ENCODE assay signal across 12 cellular contexts in the genomic region with DNA sequence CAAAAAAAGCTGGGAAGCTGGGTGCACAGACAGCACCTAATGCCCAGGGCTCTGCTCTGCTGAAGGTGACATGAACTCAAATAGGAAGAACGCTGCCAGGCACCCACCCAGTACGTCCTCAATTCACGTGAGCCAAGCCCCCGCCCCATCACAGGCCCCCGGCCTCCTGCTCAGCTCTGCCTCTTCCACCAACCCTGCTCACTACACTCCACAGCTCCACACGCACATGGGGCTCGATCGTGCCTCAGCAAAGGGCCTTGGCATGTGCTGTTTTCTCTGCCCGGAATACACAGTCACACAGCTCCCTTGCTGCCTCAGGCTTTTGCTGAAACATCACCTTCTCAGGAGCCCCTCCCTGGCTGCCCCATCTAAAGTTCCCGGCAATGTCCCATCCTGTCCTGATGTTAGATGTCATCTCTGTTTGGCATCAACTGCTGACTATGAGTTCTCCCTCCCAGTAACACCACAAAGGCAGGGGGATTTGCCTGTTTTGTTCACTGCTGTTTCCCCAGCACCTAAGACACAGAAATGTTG. TPM values are rescaled to one million over a fixed set of nuclear protein-coding genes. Genes with fewer than 3 reads are reported as not detected.
DNase-seq lines count a peak whose midpoint lies in the region; ATAC-seq and TF ChIP-seq lines count a peak whose summit lies in the region.
"Had no signal": no experiment of that assay in that cellular context is flagged by ENCODE, and none has a peak within 500 bp of the region (broad histone marks: within the 10 kb centered on the region; RNA-seq: fewer than 3 reads in every experiment).

No MANE protein-coding gene starts in this region.

- peaks cover 33% of the 10 kb centered on the region for H3K79me2 ChIP-seq in SU-DHL-6 (ENCODE audit: insufficient read depth, low read length)

- H4K20me1 ChIP-seq in SU-DHL-6 (ENCODE audit: low read depth, low read length): no peaks in the 10 kb centered on the region

- H3K4me3 ChIP-seq in heart right ventricle (no peak overlapping the region), SU-DHL-6 (ENCODE audit: insufficient read depth, low read length, poor library complexity, severe bottlenecking) (peak overlapping the region; percentile 56)

- WGBS in heart right ventricle, 2 donors: 83 to 87% methylated on average over 10 of the region's 10 CpGs

- no peaks in the 10 kb centered on the region for H3K36me3 Mint-ChIP-seq in glutamatergic neuron (ENCODE audit: unreplicated experiment)

- intact Hi-C loops in Right ventricle myocardium superior (cut with DNase I) (no loop called here), heart right ventricle (cut with DNase I) (loop anchor here in 2 of 10 donors (5.0 to 10.0 kb wide), 4 partner anchors 71 to 244 kb away; a partner anchor contains a TSS)

- peak overlapping the region; percentile 82 for H3K27ac Mint-ChIP-seq in glutamatergic neuron (ENCODE audit: unreplicated experiment)
- H3K27ac Mint-ChIP-seq in stimulated activated naive CD8-positive, alpha-beta T cell treated with anti-CD3 and anti-CD28 coated beads, Interleukin-15, amount 100 ng/mL, for 72 hours: peak overlapping the region; percentile 71 to 92

- H3K27me3 ChIP-seq in heart right ventricle (no peaks in the 10 kb centered on the region), SU-DHL-6 (ENCODE audit: low read length) (no peaks in the 10 kb centered on the region)
- H3K27me3 ChIP-seq: gastrocnemius medialis had no signal

- peaks cover 5 to 28% (median 20%) of the 10 kb centered on the region in 9 donors for H3K4me1 ChIP-seq in heart right ventricle

- no peak for ATAC-seq in Right ventricle myocardium superior (ENCODE audit: poor library complexity)
- ATAC-seq in heart right ventricle: no peak
- no peak for ATAC-seq in stimulated activated naive CD8-positive, alpha-beta T cell treated with anti-CD3 and anti-CD28 coated beads, Interleukin-15, amount 100 ng/mL, for 72 hours
- ATAC-seq in HG03108 (IDR thresholded peaks at IDR 0.05; ENCODE audit: unreplicated experiment): no peak
- no peak for ATAC-seq in HG02938 (IDR thresholded peaks at IDR 0.05; ENCODE audit: unreplicated experiment)
- ATAC-seq: gastrocnemius medialis had no signal

- peak overlapping the region; percentile 95 for H3K4me2 ChIP-seq in SU-DHL-6 (ENCODE audit: low read depth, low read length, poor library complexity, severe bottlenecking)

- peaks cover 0 to 46% (median 19%) of the 10 kb centered on the region in 9 donors for H3K36me3 ChIP-seq in heart right ventricle
- 0 out of 2 replicates have a peak, but pooled peaks cover 6% of the 10 kb centered on the region for H3K36me3 ChIP-seq in SU-DHL-6 (ENCODE audit: low read length)

- H3K9ac ChIP-seq in SU-DHL-6 (ENCODE audit: low read length): peak overlapping the region; percentile 86

- TF ChIP-seq CTCF in heart right ventricle (IDR thresholded peaks at IDR 0.05): no peak
- TF ChIP-seq CTCF in SU-DHL-6 (IDR thresholded peaks at IDR 0.05; ENCODE audit: insufficient read depth, low read length, poor library complexity, severe bottlenecking): no peak
- TF ChIP-seq CTCF in glutamatergic neuron (IDR thresholded peaks at IDR 0.05; ENCODE audit: partially characterized antibody, unreplicated experiment): no peak

- H3K4me1 Mint-ChIP-seq in glutamatergic neuron (ENCODE audit: low read depth, unreplicated experiment): peaks cover 18% of the 10 kb centered on the region
- H3K4me1 Mint-ChIP-seq in stimulated activated naive CD8-positive, alpha-beta T cell treated with anti-CD3 and anti-CD28 coated beads, Interleukin-15, amount 100 ng/mL, for 72 hours: peaks cover 39% of the 10 kb centered on the region

- H3K9me2 ChIP-seq in SU-DHL-6 (replicated peaks; ENCODE audit: insufficient read depth, low read length): no peaks in the 10 kb centered on the region

- H3K9me3 ChIP-seq in heart right ventricle (no peaks in the 10 kb centered on the region), SU-DHL-6 (ENCODE audit: insufficient read depth, low read length) (no peaks in the 10 kb centered on the region)
- H3K9me3 ChIP-seq: gastrocnemius medialis had no signal

- peaks cover 14% of the 10 kb centered on the region for H3K9me3 Mint-ChIP-seq in glutamatergic neuron (ENCODE audit: unreplicated experiment)
- no peaks in the 10 kb centered on the region for H3K9me3 Mint-ChIP-seq in stimulated activated naive CD8-positive, alpha-beta T cell treated with anti-CD3 and anti-CD28 coated beads, Interleukin-15, amount 100 ng/mL, for 72 hours

- H3F3A ChIP-seq in SU-DHL-6 (ENCODE audit: insufficient read depth): peaks cover 23% of the 10 kb centered on the region

- peak overlapping the region in 1 of 10 donors; percentile 93 for H3K27ac ChIP-seq in heart right ventricle
- peak overlapping the region; percentile 93 for H3K27ac ChIP-seq in SU-DHL-6 (ENCODE audit: low read depth, low read length)
- H3K27ac ChIP-seq: C4-2B, gastrocnemius medialis had no signal

- no peak overlapping the region for H2AFZ ChIP-seq in SU-DHL-6 (ENCODE audit: low read depth, low read length, severe bottlenecking)

- peak overlapping the region; percentile 92 for H3K4me3 Mint-ChIP-seq in glutamatergic neuron (ENCODE audit: unreplicated experiment)
- H3K4me3 Mint-ChIP-seq in stimulated activated naive CD8-positive, alpha-beta T cell treated with anti-CD3 and anti-CD28 coated beads, Interleukin-15, amount 100 ng/mL, for 72 hours: peak overlapping the region; percentile 95 to 98

- peak; percentile 37 for DNase-seq in Right ventricle myocardium superior
- DNase-seq in heart right ventricle: no peak
- DNase-seq in glutamatergic neuron: no peak
- no peak for DNase-seq in stimulated activated naive CD8-positive, alpha-beta T cell treated with anti-CD3 and anti-CD28 coated beads, Interleukin-15, amount 100 ng/mL, for 72 hours
- no peak for DNase-seq in COR-L47 (lab: John Stamatoyannopoulos, UW)
- DNase-seq: activated CD8-positive, alpha-beta memory T cell treated with anti-CD3 and anti-CD28 coated beads for 24 hours; gastrocnemius medialis; NCI-H187 had no signal

- peaks cover 12% of the 10 kb centered on the region for H3K27me3 Mint-ChIP-seq in glutamatergic neuron (ENCODE audit: unreplicated experiment)
- no peaks in the 10 kb centered on the region for H3K27me3 Mint-ChIP-seq in stimulated activated naive CD8-positive, alpha-beta T cell treated with anti-CD3 and anti-CD28 coated beads, Interleukin-15, amount 100 ng/mL, for 72 hours

RNA-seq across cellular contexts. Expression of a gene that starts 2.3 kb away (rescaled TPM):
- total RNA-seq in Right ventricle myocardium superior (16.2 TPM), heart right ventricle (10 to 100 TPM; 12.3 to 28.2 (median 18.4) TPM), glutamatergic neuron (ENCODE audit: unreplicated experiment) (92.7 TPM)
- polyA plus RNA-seq in heart right ventricle: 10 to 100 TPM; 23.2 to 34.5 TPM

RNA-seq across cellular contexts. Expression of a gene that starts 7.4 kb away (rescaled TPM):
- total RNA-seq in Right ventricle myocardium superior (2.9 TPM), heart right ventricle (1 to 10 TPM; 2.5 to 5.7 (median 3.8) TPM), glutamatergic neuron (ENCODE audit: unreplicated experiment) (8.0 TPM)
- 1 to 10 TPM; 3.1 to 6.9 TPM for polyA plus RNA-seq in heart right ventricle

RNA-seq across cellular contexts. Expression of a gene that starts 17.8 kb away (rescaled TPM):
- total RNA-seq in Right ventricle myocardium superior (3.0 TPM), heart right ventricle (10 to 100 TPM in 1 of 10 donors, 1 to 10 TPM in 9; 1.4 to 11.8 (median 2.4) TPM), glutamatergic neuron (ENCODE audit: unreplicated experiment) (204 TPM)
- 1 to 10 TPM; 1.6 to 2.5 TPM for polyA plus RNA-seq in heart right ventricle

RNA-seq across cellular contexts. Expression of a gene that starts 33.2 kb away (rescaled TPM):
- total RNA-seq in Right ventricle myocardium superior (1.7 TPM), heart right ventricle (1 to 10 TPM in 3 of 10 donors, under 1 TPM in 6, not detected in 1; 0.25 to 1.9 (median 0.94) TPM), glutamatergic neuron (ENCODE audit: unreplicated experiment) (364 TPM)
- polyA plus RNA-seq in heart right ventricle: 1 to 10 TPM in 1 of 2 donors, under 1 TPM in 1; 0.52 to 1.2 TPM

RNA-seq across cellular contexts. Expression of a gene that starts 42.7 kb away (rescaled TPM):
- total RNA-seq in Right ventricle myocardium superior (not detected), heart right ventricle (1 to 10 TPM in 1 of 10 donors, under 1 TPM in 2, not detected in 7; 0.25 to 1.2 (median 0.36) TPM), glutamatergic neuron (ENCODE audit: unreplicated experiment) (56.1 TPM)
- under 1 TPM; 0.06 to 0.51 TPM for polyA plus RNA-seq in heart right ventricle
- total RNA-seq: gastrocnemius medialis had no signal

Comparison
In these comparisons a context has a peak if more than half of its experiments do, and no peak if none do; other contexts are left out.
1. RNA of a gene that starts 17.8 kb away (total RNA-seq): 204 TPM in glutamatergic neuron (single experiment); 3.0 TPM in Right ventricle myocardium superior (single experiment) and 1.4 to 11.8 TPM in heart right ventricle; every median in the first group is over 10 times any median in the second.